ENCODE assay signal across 14 cellular contexts in genomic region chr6:107819217-107819616, GRCh38. TPM values are rescaled to one million over a fixed set of nuclear protein-coding genes. Genes with fewer than 3 reads are reported as not detected.
A peak's percentile ranks its signal among the peaks of the same experiment; 100 is the strongest.
DNase-seq lines count a peak whose midpoint lies in the region; ATAC-seq and TF ChIP-seq lines count a peak whose summit lies in the region.
"Had no signal": no experiment of that assay in that cellular context is flagged by ENCODE, and none has a peak within 500 bp of the region (broad histone marks: within the 10 kb centered on the region; RNA-seq: fewer than 3 reads in every experiment).

No MANE protein-coding gene starts in this region.

- H3K27me3 ChIP-seq in CD8-positive, alpha-beta T cell (ENCODE audit: insufficient read depth, low read length) = no peaks in the 10 kb centered on the region
- H3K27me3 ChIP-seq in naive thymus-derived CD4-positive, alpha-beta T cell (ENCODE audit: control insufficient read depth in 2 of 2, insufficient read depth in 2 of 2, low read length in 2 of 2) = no peaks in the 10 kb centered on the region
- H3K27me3 ChIP-seq: pancreas, vagina had no signal

- peaks cover 81% of the 10 kb centered on the region for H3K4me1 Mint-ChIP-seq in CD8-positive, alpha-beta T cell (ENCODE audit: low read depth)
- H3K4me1 Mint-ChIP-seq in T-helper 2 cell treated with Interferon-gamma antibody and Interleukin-4, amounts not matched to agents 5 μg/mL and 100 μg/mL, for 36 hours (ENCODE audit: low read depth) = peaks cover 63% of the 10 kb centered on the region
- peaks cover 75% of the 10 kb centered on the region for H3K4me1 Mint-ChIP-seq in activated naive CD4-positive, alpha-beta T cell treated with anti-CD3 and anti-CD28 coated beads, Interleukin-2, amount 10 ng/mL, durations not matched to agents 7 days and 5 days
- peaks cover 44 to 81% (median 74%) of the 10 kb centered on the region in 7 donors for H3K4me1 Mint-ChIP-seq in naive thymus-derived CD4-positive, alpha-beta T cell

- H3K4me1 ChIP-seq in CD8-positive, alpha-beta T cell (ENCODE audit: insufficient read depth, low read length) = peaks cover 57% of the 10 kb centered on the region
- H3K4me1 ChIP-seq in naive thymus-derived CD4-positive, alpha-beta T cell (ENCODE audit: control insufficient read depth in 2 of 2, insufficient read depth in 2 of 2, low read length in 2 of 2) = peaks cover 48 to 51% of the 10 kb centered on the region in 2 donors

- no peak overlapping the region for H3K27ac ChIP-seq in CD8-positive, alpha-beta T cell (ENCODE audit: low read depth, low read length)
- peak overlapping the region; percentile 95 for H3K27ac ChIP-seq in naive thymus-derived CD4-positive, alpha-beta T cell (ENCODE audit: low read depth, low read length)
- H3K27ac ChIP-seq: vagina had no signal

- no peak for TF ChIP-seq CTCF in CD8-positive, alpha-beta T cell (IDR thresholded peaks at IDR 0.05)

- H3K9me3 Mint-ChIP-seq in CD8-positive, alpha-beta T cell = no peaks in the 10 kb centered on the region
- H3K9me3 Mint-ChIP-seq in T-helper 2 cell treated with Interferon-gamma antibody and Interleukin-4, amounts not matched to agents 5 μg/mL and 100 μg/mL, for 36 hours = no peaks in the 10 kb centered on the region
- no peaks in the 10 kb centered on the region for H3K9me3 Mint-ChIP-seq in activated naive CD4-positive, alpha-beta T cell treated with anti-CD3 and anti-CD28 coated beads, Interleukin-2, amount 10 ng/mL, durations not matched to agents 7 days and 5 days
- peaks cover 0 to 3% (median 0%) of the 10 kb centered on the region in 11 donors for H3K9me3 Mint-ChIP-seq in naive thymus-derived CD4-positive, alpha-beta T cell

- no peak for ATAC-seq in CD8-positive, alpha-beta T cell
- no peak for ATAC-seq in naive thymus-derived CD4-positive, alpha-beta T cell
- ATAC-seq in HG03139 (IDR thresholded peaks at IDR 0.05; ENCODE audit: unreplicated experiment) = no peak
- ATAC-seq: pancreas had no signal

- CTCF ChIA-PET in CD8-positive, alpha-beta T cell (lab: Charles Lee) = interaction anchor here (1.0 to 8.7 kb wide), 7 partner anchors 26 to 89 kb away, joined by 3 to 76 read pairs (median 4); no protein-coding TSS in a partner anchor
- CTCF ChIA-PET in activated naive CD4-positive, alpha-beta T cell treated with anti-CD3 and anti-CD28 coated beads, Interleukin-2, amount 10 ng/mL, durations not matched to agents 7 days and 5 days (lab: Charles Lee) = interaction anchor here (1.3 to 6.9 kb wide), 5 partner anchors 12 to 88 kb away, joined by 3 to 70 read pairs (median 6); no protein-coding TSS in a partner anchor
- CTCF ChIA-PET in naive thymus-derived CD4-positive, alpha-beta T cell (lab: Charles Lee) = interaction anchor here (0.6 to 6.3 kb wide), 6 partner anchors 18 to 82 kb away, joined by 3 to 67 read pairs (median 4); no protein-coding TSS in a partner anchor

- H3K36me3 Mint-ChIP-seq in CD8-positive, alpha-beta T cell = peaks cover 55% of the 10 kb centered on the region
- H3K36me3 Mint-ChIP-seq in T-helper 2 cell treated with Interferon-gamma antibody and Interleukin-4, amounts not matched to agents 5 μg/mL and 100 μg/mL, for 36 hours (ENCODE audit: low read depth) = peaks cover 2% of the 10 kb centered on the region
- peaks cover 28% of the 10 kb centered on the region for H3K36me3 Mint-ChIP-seq in activated naive CD4-positive, alpha-beta T cell treated with anti-CD3 and anti-CD28 coated beads, Interleukin-2, amount 10 ng/mL, durations not matched to agents 7 days and 5 days
- peaks cover 0 to 19% (median 10%) of the 10 kb centered on the region in 5 donors for H3K36me3 Mint-ChIP-seq in naive thymus-derived CD4-positive, alpha-beta T cell

- peak overlapping the region; percentile 96 for H3K27ac Mint-ChIP-seq in CD8-positive, alpha-beta T cell
- H3K27ac Mint-ChIP-seq in T-helper 2 cell treated with Interferon-gamma antibody and Interleukin-4, amounts not matched to agents 5 μg/mL and 100 μg/mL, for 36 hours = peak overlapping the region; percentile 99
- H3K27ac Mint-ChIP-seq in activated naive CD4-positive, alpha-beta T cell treated with anti-CD3 and anti-CD28 coated beads, Interleukin-2, amount 10 ng/mL, durations not matched to agents 7 days and 5 days = peak overlapping the region; percentile 100
- H3K27ac Mint-ChIP-seq in naive thymus-derived CD4-positive, alpha-beta T cell = peak overlapping the region; percentile 96 to 100 (median 99)

- intact Hi-C loops in CD8-positive, alpha-beta T cell (cut with DNase I, micrococcal nuclease) = loop anchor here in 1 of 2 experiments (1.0 kb wide), 1 partner anchor 10 kb away; no protein-coding TSS in a partner anchor
- intact Hi-C loops in naive thymus-derived CD4-positive, alpha-beta T cell (cut with micrococcal nuclease) = no loop called here

- H3K4me3 ChIP-seq in CD8-positive, alpha-beta T cell (ENCODE audit: low read depth, low read length) = peak overlapping the region; percentile 92
- peak overlapping the region; percentile 76 for H3K4me3 ChIP-seq in naive thymus-derived CD4-positive, alpha-beta T cell (ENCODE audit: low read length)
- H3K4me3 ChIP-seq: pancreas, vagina had no signal

- POLR2A ChIA-PET in CD8-positive, alpha-beta T cell (lab: Charles Lee) = interaction anchor here (0.5 to 7.7 kb wide), 5 partner anchors 13 to 106 kb away, joined by 3 to 83 read pairs (median 6); no protein-coding TSS in a partner anchor
- POLR2A ChIA-PET in naive thymus-derived CD4-positive, alpha-beta T cell (lab: Charles Lee) = interaction anchor here (0.5 to 8.5 kb wide), 14 partner anchors 8 to 90 kb away, joined by 3 to 176 read pairs (median 11); no protein-coding TSS in a partner anchor

- no peaks in the 10 kb centered on the region for H3K9me3 ChIP-seq in CD8-positive, alpha-beta T cell (ENCODE audit: low read length)
- H3K9me3 ChIP-seq in naive thymus-derived CD4-positive, alpha-beta T cell (ENCODE audit: control insufficient read depth in 2 of 3, low read length in 3 of 3) = no peaks in the 10 kb centered on the region
- H3K9me3 ChIP-seq: pancreas, vagina had no signal

- peak in 4 of 7 experiments; percentile 17 to 48 (median 34) for DNase-seq in CD8-positive, alpha-beta T cell
- DNase-seq in T-helper 2 cell treated with Interferon-gamma antibody and Interleukin-4, amounts not matched to agents 5 μg/mL and 100 μg/mL, for 36 hours (ENCODE audit: low spot score) = peak; percentile 22
- DNase-seq in activated naive CD4-positive, alpha-beta T cell treated with anti-CD3 and anti-CD28 coated beads, Interleukin-2, amount 10 ng/mL, durations not matched to agents 7 days and 5 days = no peak
- DNase-seq in naive thymus-derived CD4-positive, alpha-beta T cell = no peak
- DNase-seq in ecto neural progenitor cell (ENCODE audit: low spot score) = no peak
- no peak for DNase-seq in DMS79 (lab: John Stamatoyannopoulos, UW)
- no peak for DNase-seq in superior temporal gyrus (ENCODE audit: extremely low spot score)
- DNase-seq: amygdala, NCI-H1417 treated with DMSO at 0.1 percent for 48 hours, pancreas had no signal

- peak overlapping the region; percentile 92 for H3K4me3 Mint-ChIP-seq in CD8-positive, alpha-beta T cell
- peak overlapping the region; percentile 93 for H3K4me3 Mint-ChIP-seq in T-helper 2 cell treated with Interferon-gamma antibody and Interleukin-4, amounts not matched to agents 5 μg/mL and 100 μg/mL, for 36 hours
- peak overlapping the region; percentile 92 for H3K4me3 Mint-ChIP-seq in activated naive CD4-positive, alpha-beta T cell treated with anti-CD3 and anti-CD28 coated beads, Interleukin-2, amount 10 ng/mL, durations not matched to agents 7 days and 5 days
- H3K4me3 Mint-ChIP-seq in naive thymus-derived CD4-positive, alpha-beta T cell = peak overlapping the region; percentile 85 to 98 (median 95)

- H3K27me3 Mint-ChIP-seq in CD8-positive, alpha-beta T cell (ENCODE audit: low read depth) = no peaks in the 10 kb centered on the region
- H3K27me3 Mint-ChIP-seq in T-helper 2 cell treated with Interferon-gamma antibody and Interleukin-4, amounts not matched to agents 5 μg/mL and 100 μg/mL, for 36 hours (ENCODE audit: low read depth) = no peaks in the 10 kb centered on the region
- no peaks in the 10 kb centered on the region for H3K27me3 Mint-ChIP-seq in activated naive CD4-positive, alpha-beta T cell treated with anti-CD3 and anti-CD28 coated beads, Interleukin-2, amount 10 ng/mL, durations not matched to agents 7 days and 5 days
- no peaks in the 10 kb centered on the region for H3K27me3 Mint-ChIP-seq in naive thymus-derived CD4-positive, alpha-beta T cell

- no peaks in the 10 kb centered on the region for H3K36me3 ChIP-seq in CD8-positive, alpha-beta T cell (ENCODE audit: insufficient read depth, low read length)
- H3K36me3 ChIP-seq in naive thymus-derived CD4-positive, alpha-beta T cell (ENCODE audit: control insufficient read depth in 2 of 3, insufficient read depth in 3 of 3, low read length in 3 of 3) = peaks cover 0 to 6% (median 0%) of the 10 kb centered on the region in 3 experiments
- H3K36me3 ChIP-seq: pancreas, vagina had no signal

RNA-seq across cellular contexts. Expression of gene SCML4, which starts 4.9 kb away (rescaled TPM):
- total RNA-seq in CD8-positive, alpha-beta T cell = 10 to 100 TPM; 34.7 to 36.7 TPM
- total RNA-seq in naive thymus-derived CD4-positive, alpha-beta T cell = 10 to 100 TPM; 20.3 to 95.8 (median 63.3) TPM
- 100 to 1,000 TPM in 1 of 2 donors, 10 to 100 TPM in 1; 66.1 to 108 TPM for polyA plus RNA-seq in naive thymus-derived CD4-positive, alpha-beta T cell
- total RNA-seq: lung microvascular endothelial cell had no signal
- polyA plus RNA-seq: BJ had no signal

Comparison
In these comparisons a context has a peak if more than half of its experiments do, and no peak if none do; other contexts are left out.
1. DNase-seq: peak in CD8-positive, alpha-beta T cell (4 of 7) and T-helper 2 cell treated with Interferon-gamma antibody and Interleukin-4, amounts not matched to agents 5 μg/mL and 100 μg/mL, for 36 hours (single experiment); none in activated naive CD4-positive, alpha-beta T cell treated with anti-CD3 and anti-CD28 coated beads, Interleukin-2, amount 10 ng/mL, durations not matched to agents 7 days and 5 days (single experiment), naive thymus-derived CD4-positive, alpha-beta T cell (0 of 9), ecto neural progenitor cell (single experiment), DMS79 (single experiment) and superior temporal gyrus (single experiment).
2. Peak in every context shown above with its lines, with median percentiles within 50 percentile points of each other: H3K27ac Mint-ChIP-seq and H3K4me3 Mint-ChIP-seq.